ENCODE assay signal across 23 cellular contexts in genomic region chr6:7906741-7907140, GRCh38.
"Had no signal": no experiment of that assay in that cellular context is flagged by ENCODE, and none has a peak within 500 bp of the region (broad histone marks: within the 10 kb centered on the region; RNA-seq: fewer than 3 reads in every experiment).

No MANE protein-coding gene starts in this region.

- H3K4me3 Mint-ChIP-seq: activated CD4-positive, alpha-beta memory T cell treated with anti-CD3 and anti-CD28 coated beads, Interleukin-2, amount 10 ng/mL, durations not matched to agents 7 days and 5 days; activated CD4-positive, alpha-beta T cell treated with anti-CD3 and anti-CD28 coated beads for 36 hours; activated T-helper 1 cell treated with anti-CD3 and anti-CD28 coated beads, Interleukin-12 subunit alpha, Interleukin-12 subunit beta, Interleukin-2, Interleukin-4 antibody, amounts not matched to agents 30 ng/mL and 10 ng/mL and 1 ng/mL, durations not matched to agents 14 hours and 24 hours and 36 hours; dendritic cell treated with granulocyte-macrophage colony-stimulating factor and Interleukin-4, amounts not matched to agents 40 ng/mL and 50 ng/mL, for 4 days; effector memory CD8-positive, alpha-beta T cell; mesothelial cell of epicardium; natural killer cell; WTC11 had no signal

- H3K27me3 ChIP-seq: esophagus muscularis mucosa, gastroesophageal sphincter, spleen, upper lobe of right lung had no signal

- H3K27ac Mint-ChIP-seq: activated CD4-positive, alpha-beta memory T cell treated with anti-CD3 and anti-CD28 coated beads, Interleukin-2, amount 10 ng/mL, durations not matched to agents 7 days and 5 days; activated CD4-positive, alpha-beta T cell treated with anti-CD3 and anti-CD28 coated beads for 36 hours; activated T-helper 1 cell treated with anti-CD3 and anti-CD28 coated beads, Interleukin-12 subunit alpha, Interleukin-12 subunit beta, Interleukin-2, Interleukin-4 antibody, amounts not matched to agents 30 ng/mL and 10 ng/mL and 1 ng/mL, durations not matched to agents 14 hours and 24 hours and 36 hours; brain; dendritic cell treated with granulocyte-macrophage colony-stimulating factor and Interleukin-4, amounts not matched to agents 40 ng/mL and 50 ng/mL, for 4 days; mesothelial cell of epicardium; natural killer cell; progenitor cell of endocrine pancreas; WTC11 had no signal

- H3K9me3 Mint-ChIP-seq: activated CD4-positive, alpha-beta memory T cell treated with anti-CD3 and anti-CD28 coated beads, Interleukin-2, amount 10 ng/mL, durations not matched to agents 7 days and 5 days; activated T-helper 1 cell treated with anti-CD3 and anti-CD28 coated beads, Interleukin-12 subunit alpha, Interleukin-12 subunit beta, Interleukin-2, Interleukin-4 antibody, amounts not matched to agents 30 ng/mL and 10 ng/mL and 1 ng/mL, durations not matched to agents 14 hours and 24 hours and 36 hours; brain; dendritic cell treated with granulocyte-macrophage colony-stimulating factor and Interleukin-4, amounts not matched to agents 40 ng/mL and 50 ng/mL, for 4 days; effector memory CD8-positive, alpha-beta T cell; mesothelial cell of epicardium; natural killer cell; WTC11 had no signal

- H3K36me3 Mint-ChIP-seq: natural killer cell had no signal

- H3K27ac ChIP-seq: esophagus muscularis mucosa, gastroesophageal sphincter, upper lobe of right lung had no signal

- ATAC-seq: activated CD4-positive, alpha-beta T cell treated with anti-CD3 and anti-CD28 coated beads for 36 hours; effector memory CD8-positive, alpha-beta T cell; gastroesophageal sphincter; left ventricle myocardium superior; natural killer cell; stimulated activated naive CD8-positive, alpha-beta T cell treated with anti-CD3 and anti-CD28 coated beads, Interleukin-15, Interleukin-2, amounts not matched to agents 100 U/mL and 50 U/mL, for 24 hours; upper lobe of right lung; WTC11 had no signal

- H3K27me3 Mint-ChIP-seq: activated CD4-positive, alpha-beta memory T cell treated with anti-CD3 and anti-CD28 coated beads, Interleukin-2, amount 10 ng/mL, durations not matched to agents 7 days and 5 days; activated CD4-positive, alpha-beta T cell treated with anti-CD3 and anti-CD28 coated beads for 36 hours; effector memory CD8-positive, alpha-beta T cell had no signal

- DNase-seq: activated CD4-positive, alpha-beta memory T cell treated with anti-CD3 and anti-CD28 coated beads, Interleukin-2, amount 10 ng/mL, durations not matched to agents 7 days and 5 days; activated CD4-positive, alpha-beta T cell treated with anti-CD3 and anti-CD28 coated beads for 36 hours; activated gamma-delta T cell; activated naive CD4-positive, alpha-beta T cell treated with anti-CD3 and anti-CD28 coated beads, Interleukin-2, amount 50 U/mL, for 16 hours; aorta; effector memory CD8-positive, alpha-beta T cell; hypothalamus; left ventricle myocardium superior; mammary epithelial cell; natural killer cell; spleen; stimulated activated CD4-positive, alpha-beta T cell treated with anti-CD3 and anti-CD28 coated beads, Interleukin-4, amount 100 ng/mL, for 1 hour; stimulated activated naive CD8-positive, alpha-beta T cell treated with anti-CD3 and anti-CD28 coated beads, Interleukin-15, Interleukin-2, amounts not matched to agents 100 U/mL and 50 U/mL, for 24 hours; T-helper 1 cell; upper lobe of right lung had no signal

- H3K4me3 ChIP-seq: esophagus muscularis mucosa, gastroesophageal sphincter, upper lobe of right lung had no signal

- H3K9me3 ChIP-seq: esophagus muscularis mucosa, gastroesophageal sphincter, spleen, upper lobe of right lung had no signal
